In the genomic region with DNA sequence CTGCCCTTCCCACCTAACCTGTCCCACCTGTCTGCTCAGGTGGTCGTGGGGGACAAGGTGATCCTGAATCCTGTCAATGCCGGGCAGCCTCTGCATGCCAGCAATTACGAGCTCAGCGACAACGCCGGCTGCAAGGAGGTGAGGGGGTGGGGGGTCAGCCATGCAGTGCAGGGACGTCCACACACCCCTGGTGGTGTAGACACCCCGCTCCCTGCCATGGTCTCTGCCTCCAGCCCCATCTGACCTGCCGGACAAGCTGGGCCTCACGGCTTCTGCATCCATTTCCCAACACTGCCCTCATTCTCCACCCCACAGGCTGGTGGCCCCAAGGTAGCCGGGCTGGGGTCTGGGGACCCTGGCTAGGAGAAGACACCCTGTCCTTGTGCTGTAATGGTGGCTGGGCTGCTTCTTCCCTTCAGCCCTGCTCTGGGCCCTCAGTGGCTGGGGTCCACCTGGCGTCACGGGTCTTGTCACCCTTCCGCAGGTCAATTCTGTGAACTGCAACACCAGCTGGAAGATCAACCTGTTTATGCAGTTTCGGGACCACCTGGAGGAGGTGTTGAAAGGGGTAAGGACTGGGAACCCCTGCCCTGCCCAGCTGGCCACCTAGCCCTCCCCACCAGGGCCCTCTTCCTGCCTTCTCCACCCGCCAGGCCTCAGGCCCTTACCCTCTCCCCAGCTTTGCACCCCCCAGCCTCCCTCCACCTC, we compare ENCODE assay signal across 26 cellular contexts.
"Had no signal": no experiment of that assay in that cellular context is flagged by ENCODE, and none has a peak within 500 bp of the region (broad histone marks: within the 10 kb centered on the region; RNA-seq: fewer than 3 reads in every experiment).

No MANE protein-coding gene starts in this region.

- H2AFZ ChIP-seq: neural progenitor cell had no signal

- H3K4me3 Mint-ChIP-seq: mesothelial cell of epicardium; natural killer cell; nephron progenitor cell; stimulated activated memory B cell treated with anti-CD40 and anti-IgM and Interleukin-4, amounts not matched to agents 10 μg/mL and 1 μg/mL and 100 μg/mL, for 72 hours; stimulated activated naive CD8-positive, alpha-beta T cell treated with anti-CD3 and anti-CD28 coated beads, Interleukin-15, amount 100 ng/mL, for 72 hours; type B pancreatic cell had no signal

- H3K4me2 ChIP-seq: neural progenitor cell had no signal

- H3K36me3 ChIP-seq: neural progenitor cell, ovary, uterus had no signal

- H3K27ac ChIP-seq: left ventricle myocardium inferior, neural progenitor cell, ovary, skin epidermis, tibial nerve, uterus had no signal

- H3K9me3 Mint-ChIP-seq: mesothelial cell of epicardium; naive B cell; natural killer cell; nephron progenitor cell; neural progenitor cell; stimulated activated memory B cell treated with anti-CD40 and anti-IgM and Interleukin-4, amounts not matched to agents 10 μg/mL and 1 μg/mL and 100 μg/mL, for 72 hours; stimulated activated naive CD8-positive, alpha-beta T cell treated with anti-CD3 and anti-CD28 coated beads, Interleukin-15, amount 100 ng/mL, for 72 hours; type B pancreatic cell had no signal

- H3K27me3 Mint-ChIP-seq: naive B cell; progenitor cell of endocrine pancreas; stimulated activated memory B cell treated with anti-CD40 and anti-IgM and Interleukin-4, amounts not matched to agents 10 μg/mL and 1 μg/mL and 100 μg/mL, for 72 hours; stimulated activated naive CD8-positive, alpha-beta T cell treated with anti-CD3 and anti-CD28 coated beads, Interleukin-15, amount 100 ng/mL, for 72 hours; type B pancreatic cell had no signal

- H3K4me1 Mint-ChIP-seq: mesothelial cell of epicardium; stimulated activated memory B cell treated with anti-CD40 and anti-IgM and Interleukin-4, amounts not matched to agents 10 μg/mL and 1 μg/mL and 100 μg/mL, for 72 hours had no signal

- H3K27ac Mint-ChIP-seq: mesothelial cell of epicardium; nephron progenitor cell; progenitor cell of endocrine pancreas; stimulated activated memory B cell treated with anti-CD40 and anti-IgM and Interleukin-4, amounts not matched to agents 10 μg/mL and 1 μg/mL and 100 μg/mL, for 72 hours; type B pancreatic cell had no signal

- H3K27me3 ChIP-seq: neural progenitor cell, ovary, tibial nerve, uterus had no signal

- H3K4me3 ChIP-seq: left ventricle myocardium inferior, lung, neural progenitor cell, ovary, skin epidermis, tibial nerve, uterus had no signal

- H3K9ac ChIP-seq: neural progenitor cell had no signal

- H3K4me1 ChIP-seq: left ventricle myocardium inferior, uterus had no signal

- H3K36me3 Mint-ChIP-seq: mesothelial cell of epicardium, natural killer cell, neural progenitor cell, type B pancreatic cell had no signal

- ATAC-seq: natural killer cell; right cardiac atrium; sciatic nerve; stimulated activated memory B cell treated with anti-CD40 and anti-IgM and Interleukin-4, amounts not matched to agents 10 μg/mL and 1 μg/mL and 100 μg/mL, for 72 hours; stimulated activated naive CD8-positive, alpha-beta T cell treated with anti-CD3 and anti-CD28 coated beads, Interleukin-15, amount 100 ng/mL, for 72 hours had no signal

- H3K9me3 ChIP-seq: left ventricle myocardium inferior, ovary, tibial nerve, uterus had no signal

- DNase-seq: islet precursor cell; left ventricle myocardium inferior; mesendoderm; naive B cell; natural killer cell; nephron progenitor cell; ovary; retina; stimulated activated CD4-positive, alpha-beta T cell treated with anti-CD3 and anti-CD28 coated beads, Interleukin-12 subunit alpha, Interleukin-12 subunit beta, amount 100 ng/mL, for 4 hours; stimulated activated CD4-positive, alpha-beta T cell treated with anti-CD3 and anti-CD28 coated beads, Interleukin-15, amount 100 ng/mL, for 24 hours; stimulated activated CD4-positive, alpha-beta T cell treated with anti-CD3 and anti-CD28 coated beads, Interleukin-2, amount 100 ng/mL, for 24 hours; stimulated activated CD4-positive, alpha-beta T cell treated with anti-CD3 and anti-CD28 coated beads, Interleukin-4, amount 100 ng/mL, for 1 hour; stimulated activated naive CD4-positive, alpha-beta T cell treated with Interleukin-2 at 50 U/mL for 16 hours; stimulated activated naive CD8-positive, alpha-beta T cell treated with anti-CD3 and anti-CD28 coated beads, Interleukin-15, amount 100 ng/mL, for 72 hours; substantia nigra; uterus had no signal
